In the genomic region with DNA sequence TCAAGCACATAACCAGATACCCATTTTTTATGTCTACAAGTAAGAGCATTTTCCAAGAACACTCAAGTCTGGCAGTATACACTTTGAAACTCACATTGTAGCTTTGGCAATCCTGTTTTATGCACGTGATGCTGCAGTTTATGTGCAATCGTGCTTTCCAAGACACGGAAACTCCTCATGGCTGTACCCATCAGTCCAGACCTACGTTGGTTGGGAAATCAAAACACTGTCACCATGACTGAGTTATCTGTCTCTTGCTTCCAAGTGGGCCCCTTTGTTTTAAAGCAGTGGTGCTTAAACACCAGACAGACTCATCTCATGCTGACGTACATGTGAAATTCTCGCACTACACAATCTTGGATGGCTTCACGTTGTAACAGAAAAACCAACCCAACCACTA, we compare ENCODE assay signal across 16 cellular contexts.
"Had no signal": no experiment of that assay in that cellular context is flagged by ENCODE, and none has a peak within 500 bp of the region (broad histone marks: within the 10 kb centered on the region; RNA-seq: fewer than 3 reads in every experiment).

No MANE protein-coding gene starts in this region.

- H3K4me3 ChIP-seq: psoas muscle, right atrium auricular region, tibial artery, upper lobe of right lung, vagina had no signal

- H3K9me3 ChIP-seq: neutrophil, psoas muscle, right atrium auricular region, tibial artery, upper lobe of right lung, vagina had no signal

- H3K27me3 Mint-ChIP-seq: dendritic cell treated with granulocyte-macrophage colony-stimulating factor and Interleukin-4, amounts not matched to agents 40 ng/mL and 50 ng/mL, for 4 days; naive thymus-derived CD8-positive, alpha-beta T cell had no signal

- H3K4me1 ChIP-seq: foreskin keratinocyte had no signal

- H3K27ac ChIP-seq: foreskin keratinocyte, neutrophil, psoas muscle, right atrium auricular region, tibial artery, upper lobe of right lung, vagina had no signal

- H3K4me3 Mint-ChIP-seq: dendritic cell treated with granulocyte-macrophage colony-stimulating factor and Interleukin-4, amounts not matched to agents 40 ng/mL and 50 ng/mL, for 4 days; naive thymus-derived CD8-positive, alpha-beta T cell had no signal

- DNase-seq: foreskin keratinocyte; head of caudate nucleus; hippocampal formation; left colon; left ventricle myocardium superior; naive thymus-derived CD8-positive, alpha-beta T cell; psoas muscle; small intestine; stimulated activated CD4-positive, alpha-beta T cell treated with anti-CD3 and anti-CD28 coated beads, Interleukin-2, amount 100 ng/mL, for 48 hours; stimulated activated naive CD8-positive, alpha-beta T cell treated with anti-CD3 and anti-CD28 coated beads, Interleukin-15, Interleukin-2, amounts not matched to agents 100 U/mL and 50 U/mL, for 24 hours; tibial artery; upper lobe of right lung had no signal

- H3K36me3 ChIP-seq: neutrophil, right atrium auricular region, tibial artery, upper lobe of right lung, vagina had no signal

- H3K27ac Mint-ChIP-seq: dendritic cell treated with granulocyte-macrophage colony-stimulating factor and Interleukin-4, amounts not matched to agents 40 ng/mL and 50 ng/mL, for 4 days; naive thymus-derived CD8-positive, alpha-beta T cell had no signal

- H3K27me3 ChIP-seq: foreskin keratinocyte, neutrophil, right atrium auricular region, tibial artery, upper lobe of right lung, vagina had no signal

- ATAC-seq: foreskin keratinocyte; left colon; left ventricle myocardium superior; naive thymus-derived CD8-positive, alpha-beta T cell; psoas muscle; stimulated activated naive CD8-positive, alpha-beta T cell treated with anti-CD3 and anti-CD28 coated beads, Interleukin-15, Interleukin-2, amounts not matched to agents 100 U/mL and 50 U/mL, for 24 hours; upper lobe of right lung had no signal
